2 cellular contexts compared by ENCODE assay signal in the genomic region with DNA sequence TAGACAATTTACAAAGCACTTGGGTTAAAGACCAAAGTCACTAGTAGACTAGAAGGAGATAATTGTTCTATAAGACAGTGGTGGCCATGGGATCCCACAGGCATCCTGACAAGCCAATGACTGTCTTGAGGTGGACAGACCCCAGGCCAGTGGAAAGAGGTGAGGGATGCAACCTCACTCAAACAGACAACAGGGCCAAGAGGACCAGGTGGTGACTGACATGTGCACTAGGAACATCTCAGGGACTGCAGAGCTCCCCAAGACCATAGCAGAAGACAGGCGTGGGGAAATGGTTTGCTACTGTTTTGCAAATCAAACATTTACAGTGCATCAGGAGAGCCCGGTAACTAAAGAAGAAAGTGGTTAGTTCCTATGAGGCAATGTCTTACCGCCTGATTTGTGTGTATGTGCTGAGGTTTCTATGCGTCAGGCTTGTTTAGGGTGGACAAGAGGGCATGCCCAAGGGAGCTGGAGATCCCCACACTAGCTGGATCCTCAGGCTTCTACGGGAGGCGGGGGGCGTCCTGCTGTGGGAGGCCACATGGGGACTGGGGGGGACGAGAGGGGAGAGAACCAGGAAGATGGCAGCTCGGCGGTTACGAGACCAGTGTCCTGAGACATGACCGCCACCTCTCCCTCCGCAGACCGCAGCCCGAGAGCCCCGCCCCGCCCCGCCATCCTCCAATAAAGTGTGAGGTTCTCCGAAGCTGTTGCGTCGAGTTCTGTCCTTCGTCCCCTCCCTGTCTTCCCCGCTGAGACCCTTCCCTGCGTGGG.
A peak's percentile ranks its signal among the peaks of the same experiment; 100 is the strongest.
TF ChIP-seq lines count a peak whose summit lies in the region.

No MANE protein-coding gene starts in this region.

TF ChIP-seq in IMR-90, 13 proteins besides CTCF, POLR2A, EP300 and RAD21:
- no peak for TF ChIP-seq USF2 (IDR thresholded peaks at IDR 0.05; ENCODE audit: low read depth, low read length)
- TF ChIP-seq CEBPB (IDR thresholded peaks at IDR 0.05; ENCODE audit: low read depth, low read length) = peak; percentile 75

TF ChIP-seq in GM12878, 131 proteins besides CTCF, POLR2A, EP300 and RAD21:
- TF ChIP-seq CREM (IDR thresholded peaks at IDR 0.05; ENCODE audit: low read depth) = peak; percentile 37; the same call in 1 of the 2 replicates
- TF ChIP-seq MEF2B (IDR thresholded peaks at IDR 0.05; ENCODE audit: partially characterized antibody, poor library complexity, severe bottlenecking) = peak; percentile 63
- peak; percentile 80 for TF ChIP-seq MLLT1 (IDR thresholded peaks at IDR 0.05)
- peak; percentile 37; the same call in 1 of the 2 replicates for TF ChIP-seq PKNOX1 (IDR thresholded peaks at IDR 0.05)
- TF ChIP-seq BMI1 (IDR thresholded peaks at IDR 0.05; ENCODE audit: borderline replicate concordance) = no peak
- peak; percentile 23; the same call in 1 of the 2 replicates for TF ChIP-seq YY1 (IDR thresholded peaks at IDR 0.05; ENCODE audit: low read depth, low read length)
- TF ChIP-seq, protein P1, sequence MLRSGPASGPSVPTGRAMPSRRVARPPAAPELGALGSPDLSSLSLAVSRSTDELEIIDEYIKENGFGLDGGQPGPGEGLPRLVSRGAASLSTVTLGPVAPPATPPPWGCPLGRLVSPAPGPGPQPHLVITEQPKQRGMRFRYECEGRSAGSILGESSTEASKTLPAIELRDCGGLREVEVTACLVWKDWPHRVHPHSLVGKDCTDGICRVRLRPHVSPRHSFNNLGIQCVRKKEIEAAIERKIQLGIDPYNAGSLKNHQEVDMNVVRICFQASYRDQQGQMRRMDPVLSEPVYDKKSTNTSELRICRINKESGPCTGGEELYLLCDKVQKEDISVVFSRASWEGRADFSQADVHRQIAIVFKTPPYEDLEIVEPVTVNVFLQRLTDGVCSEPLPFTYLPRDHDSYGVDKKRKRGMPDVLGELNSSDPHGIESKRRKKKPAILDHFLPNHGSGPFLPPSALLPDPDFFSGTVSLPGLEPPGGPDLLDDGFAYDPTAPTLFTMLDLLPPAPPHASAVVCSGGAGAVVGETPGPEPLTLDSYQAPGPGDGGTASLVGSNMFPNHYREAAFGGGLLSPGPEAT (IDR thresholded peaks at IDR 0.05; ENCODE audit: low read depth) = peak; percentile 61; the same call in 1 of the 2 replicates
- 0 out of 2 replicates have a peak, but pooled peaks have one; percentile 61 for TF ChIP-seq HDGF (IDR thresholded peaks at IDR 0.05)
- no peak for TF ChIP-seq BRCA1 (IDR thresholded peaks at IDR 0.05; ENCODE audit: low read depth, low read length)
- TF ChIP-seq PAX8 (IDR thresholded peaks at IDR 0.05) = no peak
- TF ChIP-seq NBN (IDR thresholded peaks at IDR 0.05) = 0 out of 2 replicates have a peak, but pooled peaks have one; percentile 46
- peak; percentile 16 to 34; a peak in 2 of 4 replicates for TF ChIP-seq IKZF2 (IDR thresholded peaks at IDR 0.05)
- no peak for TF ChIP-seq TAF1 (IDR thresholded peaks at IDR 0.05; ENCODE audit: borderline replicate concordance, low read depth, low read length)
- 0 out of 2 replicates have a peak, but pooled peaks have one; percentile 33 for TF ChIP-seq SMARCA5 (IDR thresholded peaks at IDR 0.05)
- peak; percentile 65 for TF ChIP-seq ATF7 (IDR thresholded peaks at IDR 0.05; ENCODE audit: low read depth)
- TF ChIP-seq, protein P2, sequence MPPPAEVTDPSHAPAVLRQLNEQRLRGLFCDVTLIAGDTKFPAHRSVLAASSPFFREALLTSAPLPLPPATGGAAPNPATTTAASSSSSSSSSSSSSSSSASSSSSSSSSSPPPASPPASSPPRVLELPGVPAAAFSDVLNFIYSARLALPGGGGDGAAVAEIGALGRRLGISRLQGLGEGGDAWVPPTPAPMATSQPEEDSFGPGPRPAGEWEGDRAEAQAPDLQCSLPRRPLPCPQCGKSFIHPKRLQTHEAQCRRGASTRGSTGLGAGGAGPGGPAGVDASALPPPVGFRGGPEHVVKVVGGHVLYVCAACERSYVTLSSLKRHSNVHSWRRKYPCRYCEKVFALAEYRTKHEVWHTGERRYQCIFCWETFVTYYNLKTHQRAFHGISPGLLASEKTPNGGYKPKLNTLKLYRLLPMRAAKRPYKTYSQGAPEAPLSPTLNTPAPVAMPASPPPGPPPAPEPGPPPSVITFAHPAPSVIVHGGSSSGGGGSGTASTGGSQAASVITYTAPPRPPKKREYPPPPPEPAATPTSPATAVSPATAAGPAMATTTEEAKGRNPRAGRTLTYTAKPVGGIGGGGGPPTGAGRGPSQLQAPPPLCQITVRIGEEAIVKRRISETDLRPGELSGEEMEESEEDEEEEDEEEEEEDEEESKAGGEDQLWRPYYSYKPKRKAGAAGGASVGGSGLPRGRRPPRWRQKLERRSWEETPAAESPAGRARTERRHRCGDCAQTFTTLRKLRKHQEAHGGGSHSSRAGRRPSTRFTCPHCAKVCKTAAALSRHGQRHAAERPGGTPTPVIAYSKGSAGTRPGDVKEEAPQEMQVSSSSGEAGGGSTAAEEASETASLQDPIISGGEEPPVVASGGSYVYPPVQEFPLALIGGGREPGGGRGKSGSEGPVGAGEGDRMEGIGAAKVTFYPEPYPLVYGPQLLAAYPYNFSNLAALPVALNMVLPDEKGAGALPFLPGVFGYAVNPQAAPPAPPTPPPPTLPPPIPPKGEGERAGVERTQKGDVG (CRISPR knock-in tag; IDR thresholded peaks at IDR 0.05) = no peak
- TF ChIP-seq NFIC (IDR thresholded peaks at IDR 0.05; ENCODE audit: low read depth, low read length) = no peak
- TF ChIP-seq RUNX3 (IDR thresholded peaks at IDR 0.05; ENCODE audit: low read length) = peak; percentile 53
- peak; percentile 52 for TF ChIP-seq CREB1 (IDR thresholded peaks at IDR 0.05; ENCODE audit: low read depth)
